Comparison of ENCODE assay signal across 20 cellular contexts in genomic region chr4:91065117-91065516, GRCh38.
"Had no signal": no experiment of that assay in that cellular context is flagged by ENCODE, and none has a peak within 500 bp of the region (broad histone marks: within the 10 kb centered on the region; RNA-seq: fewer than 3 reads in every experiment).

No MANE protein-coding gene starts in this region.

- H3K4me3 Mint-ChIP-seq: activated naive CD8-positive, alpha-beta T cell; activated T-cell treated with anti-CD3 and anti-CD28 coated beads, Interleukin-2, amount 50 U/mL, for 4 hours; immature natural killer cell; naive thymus-derived CD4-positive, alpha-beta T cell; stimulated activated effector memory CD8-positive, alpha-beta T cell treated with anti-CD3 and anti-CD28 coated beads, Interleukin-12 subunit alpha, Interleukin-12 subunit beta, amount 100 ng/mL, for 72 hours; stimulated activated naive CD8-positive, alpha-beta T cell treated with anti-CD3 and anti-CD28 coated beads, Interleukin-15, amount 100 ng/mL, for 72 hours had no signal

- H3K27me3 ChIP-seq: adrenal gland, ascending aorta, tibial artery had no signal

- H3K9me3 ChIP-seq: adrenal gland, ascending aorta, lower lobe of right lung, tibial artery had no signal

- H3K27ac Mint-ChIP-seq: activated naive CD8-positive, alpha-beta T cell; activated T-helper 2 cell treated with anti-CD3 and anti-CD28 coated beads, Interferon-gamma antibody, Interleukin-2, Interleukin-4, amounts not matched to agents 10 μg/mL and 5 μg/mL and 100 μg/mL, durations not matched to agents 14 hours and 24 hours and 36 hours; immature natural killer cell; naive thymus-derived CD4-positive, alpha-beta T cell; stimulated activated effector memory CD8-positive, alpha-beta T cell treated with anti-CD3 and anti-CD28 coated beads, Interleukin-12 subunit alpha, Interleukin-12 subunit beta, amount 100 ng/mL, for 72 hours; stimulated activated naive CD8-positive, alpha-beta T cell treated with anti-CD3 and anti-CD28 coated beads, Interleukin-15, amount 100 ng/mL, for 72 hours had no signal

- H3K4me3 ChIP-seq: adrenal gland, ascending aorta, lower lobe of right lung, skin epidermis, tibial artery had no signal

- H3K9me3 Mint-ChIP-seq: activated T-helper 2 cell treated with anti-CD3 and anti-CD28 coated beads, Interferon-gamma antibody, Interleukin-2, Interleukin-4, amounts not matched to agents 10 μg/mL and 5 μg/mL and 100 μg/mL, durations not matched to agents 14 hours and 24 hours and 36 hours; stimulated activated naive CD8-positive, alpha-beta T cell treated with anti-CD3 and anti-CD28 coated beads, Interleukin-15, amount 100 ng/mL, for 72 hours had no signal

- H3K36me3 Mint-ChIP-seq: activated naive CD8-positive, alpha-beta T cell; immature natural killer cell; naive thymus-derived CD4-positive, alpha-beta T cell; stimulated activated effector memory CD8-positive, alpha-beta T cell treated with anti-CD3 and anti-CD28 coated beads, Interleukin-12 subunit alpha, Interleukin-12 subunit beta, amount 100 ng/mL, for 72 hours had no signal

- ATAC-seq: activated T-cell treated with anti-CD3 and anti-CD28 coated beads, Interleukin-2, amount 50 U/mL, for 4 hours; left lobe of liver; lower lobe of right lung; naive thymus-derived CD4-positive, alpha-beta T cell; stimulated activated effector memory CD8-positive, alpha-beta T cell treated with anti-CD3 and anti-CD28 coated beads, Interleukin-12 subunit alpha, Interleukin-12 subunit beta, amount 100 ng/mL, for 72 hours; stimulated activated naive CD8-positive, alpha-beta T cell treated with anti-CD3 and anti-CD28 coated beads, Interleukin-15, amount 100 ng/mL, for 72 hours had no signal

- H3K27me3 Mint-ChIP-seq: activated naive CD8-positive, alpha-beta T cell; naive thymus-derived CD4-positive, alpha-beta T cell; stimulated activated naive CD8-positive, alpha-beta T cell treated with anti-CD3 and anti-CD28 coated beads, Interleukin-15, amount 100 ng/mL, for 72 hours had no signal

- H3K27ac ChIP-seq: adrenal gland, ascending aorta, lower lobe of right lung, skin epidermis, tibial artery had no signal

- H3K4me1 ChIP-seq: ascending aorta, tibial artery had no signal

- DNase-seq: activated CD4-positive, alpha-beta T cell treated with anti-CD3 and anti-CD28 coated beads, Interleukin-2, amount 50 U/mL, for 4 hours; activated CD8-positive, alpha-beta memory T cell treated with anti-CD3 and anti-CD28 coated beads for 24 hours; activated CD8-positive, alpha-beta memory T cell treated with anti-CD3 and anti-CD28 coated beads, Interleukin-2, amount 50 U/mL, for 48 hours; activated naive CD4-positive, alpha-beta T cell; activated T-cell treated with anti-CD3 and anti-CD28 coated beads, Interleukin-2, amount 50 U/mL, for 4 hours; cortex of kidney; immature natural killer cell; lower lobe of right lung; naive thymus-derived CD4-positive, alpha-beta T cell; occipital lobe; stimulated activated CD4-positive, alpha-beta T cell treated with anti-CD3 and anti-CD28 coated beads, Interleukin-2, amount 100 ng/mL, for 24 hours; stimulated activated naive CD8-positive, alpha-beta T cell treated with anti-CD3 and anti-CD28 coated beads, Interleukin-15, amount 100 ng/mL, for 72 hours; tibial artery had no signal

- H3K36me3 ChIP-seq: adrenal gland, ascending aorta, lower lobe of right lung, tibial artery had no signal

- H3K4me1 Mint-ChIP-seq: immature natural killer cell; naive thymus-derived CD4-positive, alpha-beta T cell; stimulated activated effector memory CD8-positive, alpha-beta T cell treated with anti-CD3 and anti-CD28 coated beads, Interleukin-12 subunit alpha, Interleukin-12 subunit beta, amount 100 ng/mL, for 72 hours; stimulated activated naive CD8-positive, alpha-beta T cell treated with anti-CD3 and anti-CD28 coated beads, Interleukin-15, amount 100 ng/mL, for 72 hours had no signal
